In the genomic region with DNA sequence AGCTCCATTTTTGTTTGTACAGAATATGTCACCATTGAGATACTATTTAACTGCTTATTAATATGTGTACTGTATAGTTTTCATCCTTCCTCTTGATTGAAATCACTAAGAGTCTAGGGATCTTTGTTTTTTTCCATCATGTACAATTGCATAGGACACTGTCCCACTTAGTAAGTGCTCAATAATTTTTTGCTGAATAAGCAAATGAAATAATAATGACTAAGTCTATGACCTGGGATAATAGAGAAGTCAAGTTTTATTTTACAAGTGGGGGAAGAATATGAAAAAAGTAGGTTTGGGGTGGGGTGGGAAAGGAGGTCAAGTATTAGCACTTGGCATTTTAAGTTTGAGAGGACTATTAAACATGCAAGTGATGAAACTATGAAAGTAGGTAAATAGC, we compare ENCODE assay signal across 36 cellular contexts. TPM values are rescaled to one million over a fixed set of nuclear protein-coding genes. Genes with fewer than 3 reads are reported as not detected.
"Had no signal": no experiment of that assay in that cellular context is flagged by ENCODE, and none has a peak within 500 bp of the region (broad histone marks: within the 10 kb centered on the region; RNA-seq: fewer than 3 reads in every experiment).

No MANE protein-coding gene starts in this region.

- H3K4me3 ChIP-seq: adrenal gland, body of pancreas, breast epithelium had no signal

- DNase-seq: activated B cell treated with CpG ODN at 0.5 μM for 24 hours; activated CD4-positive, alpha-beta memory T cell treated with anti-CD3 and anti-CD28 coated beads for 36 hours; activated CD4-positive, alpha-beta T cell treated with anti-CD3 and anti-CD28 coated beads for 4 hours; activated CD4-positive, alpha-beta T cell treated with anti-CD3 and anti-CD28 coated beads, Interleukin-2, amount 10 ng/mL, durations not matched to agents 24 days and 14 days; activated CD4-positive, alpha-beta T cell treated with anti-CD3 and anti-CD28 coated beads, Interleukin-2, amount 50 U/mL, for 1 hour; activated CD4-positive, alpha-beta T cell treated with anti-CD3 and anti-CD28 coated beads, Interleukin-2, amount 50 U/mL, for 4 hours; activated CD4-positive, CD25-positive, alpha-beta regulatory T cell treated with anti-CD3 and anti-CD28 coated beads, Interleukin-2, amount 50 U/mL, for 72 hours; activated CD8-positive, alpha-beta memory T cell treated with anti-CD3 and anti-CD28 coated beads, Interleukin-2, amount 50 U/mL, for 4 hours; activated CD8-positive, alpha-beta T cell treated with anti-CD3 and anti-CD28 coated beads for 36 hours; activated effector memory CD4-positive, alpha-beta T cell treated with anti-CD3 and anti-CD28 coated beads, Interleukin-2, amount 50 U/mL, for 16 hours; activated gamma-delta T cell treated with Interleukin-2 at 50 U/mL for 16 hours; activated naive CD4-positive, alpha-beta T cell; activated naive CD4-positive, alpha-beta T cell treated with anti-CD3 and anti-CD28 coated beads for 36 hours; activated naive CD4-positive, alpha-beta T cell treated with anti-CD3 and anti-CD28 coated beads, Interleukin-2, amount 50 U/mL, for 16 hours; activated naive CD8-positive, alpha-beta T cell treated with anti-CD3 and anti-CD28 coated beads for 36 hours; activated T-cell treated with anti-CD3 and anti-CD28 coated beads for 4 hours; activated T-cell treated with anti-CD3 and anti-CD28 coated beads, Interleukin-2, amount 50 U/mL, for 1 hour; activated T-cell treated with anti-CD3 and anti-CD28 coated beads, Interleukin-2, amount 50 U/mL, for 4 hours; activated T-cell treated with anti-CD3 and anti-CD28 coated beads, Interleukin-2, amount 50 U/mL, for 72 hours; adrenal gland; amniotic stem cell; aorta; body of pancreas; brain microvascular endothelial cell; central memory CD4-positive, alpha-beta T cell; T-helper 2 cell; T-helper 9 cell had no signal

- FAIRE-seq: astrocyte, TTC549 had no signal

- H3K27ac ChIP-seq: adrenal gland, body of pancreas, brain microvascular endothelial cell, breast epithelium, VCaP had no signal

- H3K27me3 ChIP-seq: adrenal gland, body of pancreas, brain microvascular endothelial cell, breast epithelium had no signal

- H3K36me3 ChIP-seq: adrenal gland, brain microvascular endothelial cell, breast epithelium had no signal

- ATAC-seq: activated CD8-positive, alpha-beta T cell treated with anti-CD3 and anti-CD28 coated beads for 36 hours; activated naive CD4-positive, alpha-beta T cell treated with anti-CD3 and anti-CD28 coated beads, Interleukin-2, amount 50 U/mL, for 72 hours; activated T-cell treated with anti-CD3 and anti-CD28 coated beads, Interleukin-2, amount 50 U/mL, for 4 hours; activated T-cell treated with anti-CD3 and anti-CD28 coated beads, Interleukin-2, amount 50 U/mL, for 72 hours; activated T-helper 17 cell treated with anti-CD3 and anti-CD28 coated beads, Interleukin-2, amount 50 U/mL, for 72 hours; body of pancreas had no signal

- H3K9me3 ChIP-seq: adrenal gland, body of pancreas, breast epithelium had no signal

- H3K4me1 ChIP-seq: adrenal gland, body of pancreas, breast epithelium had no signal

RNA-seq across cellular contexts. Expression of a gene that starts 4.5 kb away (rescaled TPM):
- total RNA-seq: activated B cell treated with CpG ODN at 0.5 μM for 24 hours; activated CD4-positive, alpha-beta memory T cell treated with anti-CD3 and anti-CD28 coated beads for 36 hours; activated CD4-positive, alpha-beta T cell treated with anti-CD3 and anti-CD28 coated beads, Interleukin-2, amount 10 ng/mL, durations not matched to agents 24 days and 14 days; activated CD8-positive, alpha-beta memory T cell treated with anti-CD3 and anti-CD28 coated beads for 36 hours; activated CD8-positive, alpha-beta T cell treated with anti-CD3 and anti-CD28 coated beads for 36 hours; activated naive CD4-positive, alpha-beta T cell treated with anti-CD3 and anti-CD28 coated beads for 36 hours; activated naive CD4-positive, alpha-beta T cell treated with anti-CD3 and anti-CD28 coated beads, Interleukin-2, amount 50 U/mL, for 72 hours; activated naive CD8-positive, alpha-beta T cell treated with anti-CD3 and anti-CD28 coated beads for 36 hours; activated T-cell treated with anti-CD3 and anti-CD28 coated beads, Interleukin-2, amount 50 U/mL, for 4 hours; activated T-cell treated with anti-CD3 and anti-CD28 coated beads, Interleukin-2, amount 50 U/mL, for 72 hours; activated T-helper 1 cell treated with anti-CD3 and anti-CD28 coated beads, Interleukin-12 subunit alpha, Interleukin-12 subunit beta, Interleukin-2, Interleukin-4 antibody, amounts not matched to agents 30 ng/mL and 10 ng/mL and 1 ng/mL, durations not matched to agents 14 hours and 24 hours and 36 hours; activated T-helper 17 cell treated with anti-CD3 and anti-CD28 coated beads, Interleukin-2, amount 50 U/mL, for 72 hours; aorta; chondrocyte had no signal
- polyA plus RNA-seq: aorta had no signal
